Comparison of ENCODE assay signal across 11 cellular contexts in the genomic region with DNA sequence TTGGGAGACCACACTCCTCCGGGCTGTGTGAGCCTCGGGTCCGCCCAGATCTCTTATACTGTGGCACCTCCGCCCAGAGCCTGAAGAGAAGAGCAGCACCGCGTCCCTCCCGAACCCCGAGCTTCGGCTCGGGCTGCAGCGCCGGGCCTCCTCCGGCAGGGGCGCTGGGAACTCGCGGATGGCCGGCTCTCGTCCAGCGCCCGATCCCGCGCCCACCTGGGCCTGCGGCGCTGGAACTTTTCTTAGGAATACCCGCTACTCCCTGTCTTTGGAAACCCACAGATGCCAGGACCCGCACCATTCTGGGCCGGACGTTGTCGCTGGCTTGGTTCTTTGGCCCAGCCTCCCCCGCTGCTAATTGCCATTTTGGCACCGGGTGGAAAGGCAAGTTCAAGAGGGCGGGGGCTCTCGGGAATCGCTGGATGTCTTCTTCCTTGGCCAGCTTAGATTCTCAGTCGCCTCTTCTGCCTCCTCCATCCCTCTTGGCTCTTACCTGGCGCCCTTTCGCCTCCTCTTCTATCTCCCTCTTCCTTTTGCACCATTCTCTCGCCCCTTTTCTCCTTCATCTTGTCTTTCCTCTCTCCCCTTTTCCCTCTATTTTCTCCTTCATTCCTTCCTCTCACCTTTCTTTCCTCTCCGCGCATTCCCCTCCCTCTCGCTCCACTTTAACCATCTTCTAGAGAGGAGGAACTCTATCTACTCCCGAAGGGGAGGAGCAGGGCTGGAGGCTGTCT. TPM values are rescaled to one million over a fixed set of nuclear protein-coding genes. Genes with fewer than 3 reads are reported as not detected.
A peak's percentile ranks its signal among the peaks of the same experiment; 100 is the strongest.
DNase-seq lines count a peak whose midpoint lies in the region; ATAC-seq, FAIRE-seq and TF ChIP-seq lines count a peak whose summit lies in the region.
"Had no signal": no experiment of that assay in that cellular context is flagged by ENCODE, and none has a peak within 500 bp of the region (broad histone marks: within the 10 kb centered on the region; RNA-seq: fewer than 3 reads in every experiment).

No MANE protein-coding gene starts in this region.

- H3K27ac ChIP-seq in HUES6 (ENCODE audit: low read depth, low read length) (no peak overlapping the region), endodermal cell (ENCODE audit: low read depth, low read length) (no peak overlapping the region), ascending aorta (no peak overlapping the region)
- H3K27ac ChIP-seq: upper lobe of left lung had no signal

- no peaks in the 10 kb centered on the region for H3K9me3 Mint-ChIP-seq in endodermal cell
- H3K9me3 Mint-ChIP-seq in nephron progenitor cell: no peaks in the 10 kb centered on the region

- peak overlapping the region; percentile 64 for H3K4me3 Mint-ChIP-seq in endodermal cell
- H3K4me3 Mint-ChIP-seq in nephron progenitor cell: peak overlapping the region; percentile 75

- H3K36me3 Mint-ChIP-seq in endodermal cell (ENCODE audit: low read depth) (no peaks in the 10 kb centered on the region), nephron progenitor cell (ENCODE audit: low read depth) (no peaks in the 10 kb centered on the region)

- peaks cover 93% of the 10 kb centered on the region for H3K27me3 ChIP-seq in HUES6 (ENCODE audit: control insufficient read depth, insufficient read depth, low read length)
- H3K27me3 ChIP-seq in endodermal cell (ENCODE audit: control insufficient read depth, insufficient read depth, low read length, poor library complexity, severe bottlenecking): peaks cover 92% of the 10 kb centered on the region
- H3K27me3 ChIP-seq in ascending aorta: peaks cover 8% of the 10 kb centered on the region

- peak; percentile 66 for DNase-seq in ELF-1 (ENCODE audit: low read depth, low spot score)
- DNase-seq in endodermal cell: peak; percentile 91
- peak; percentile 79 for DNase-seq in nephron progenitor cell
- DNase-seq in GM12891 (ENCODE audit: insufficient read length, low spot score): no peak
- no peak for DNase-seq in ascending aorta (ENCODE audit: low spot score in 2 of 2)
- DNase-seq: effector CD4-positive, alpha-beta T cell had no signal

- peaks cover 5% of the 10 kb centered on the region; the same call in 1 of the 2 replicates for H3K4me1 ChIP-seq in HUES6 (ENCODE audit: control insufficient read depth, insufficient read depth, low read length)
- H3K4me1 ChIP-seq in endodermal cell (ENCODE audit: control insufficient read depth, insufficient read depth, low read length): no peaks in the 10 kb centered on the region
- H3K4me1 ChIP-seq in ascending aorta: no peaks in the 10 kb centered on the region

- no peaks in the 10 kb centered on the region for H3K9me3 ChIP-seq in HUES6 (ENCODE audit: control insufficient read depth, insufficient read depth, low read depth, low read length)
- H3K9me3 ChIP-seq in endodermal cell (ENCODE audit: control insufficient read depth, low read length): no peaks in the 10 kb centered on the region
- no peaks in the 10 kb centered on the region for H3K9me3 ChIP-seq in ascending aorta
- H3K9me3 ChIP-seq: upper lobe of left lung had no signal

- H3K36me3 ChIP-seq in HUES6 (ENCODE audit: control insufficient read depth, insufficient read depth, low read length) (no peaks in the 10 kb centered on the region), endodermal cell (ENCODE audit: control insufficient read depth, insufficient read depth, low read length) (no peaks in the 10 kb centered on the region), ascending aorta (no peaks in the 10 kb centered on the region)
- H3K36me3 ChIP-seq: upper lobe of left lung had no signal

- peak overlapping the region; percentile 76 for H3K4me3 ChIP-seq in HUES6 (ENCODE audit: low read depth, low read length)
- peak overlapping the region; percentile 79 for H3K4me3 ChIP-seq in endodermal cell (ENCODE audit: low read length)
- H3K4me3 ChIP-seq in ascending aorta: no peak overlapping the region
- H3K4me3 ChIP-seq: upper lobe of left lung had no signal

- no peak for FAIRE-seq in GM12891 (lab: Jason Lieb, UNC)
- FAIRE-seq: TTC549 had no signal

- H3K9ac ChIP-seq in HUES6 (ENCODE audit: low read length): no peak overlapping the region
- no peak overlapping the region for H3K9ac ChIP-seq in endodermal cell (ENCODE audit: extremely low read depth, low read length, poor library complexity, severe bottlenecking)

- H3K27me3 Mint-ChIP-seq in endodermal cell (ENCODE audit: insufficient read depth): peaks cover 89% of the 10 kb centered on the region
- H3K27me3 Mint-ChIP-seq in nephron progenitor cell (ENCODE audit: low read depth, poor library complexity): peaks cover 95% of the 10 kb centered on the region

- H3K4me1 Mint-ChIP-seq in endodermal cell (peaks cover 12% of the 10 kb centered on the region), nephron progenitor cell (peaks cover 16% of the 10 kb centered on the region)

- no peak for TF ChIP-seq POLR2A in GM12891 (IDR thresholded peaks at IDR 0.05; ENCODE audit: low read depth, low read length)

- no peak for ATAC-seq in GM19328 (IDR thresholded peaks at IDR 0.05; ENCODE audit: unreplicated experiment)
- ATAC-seq in GM21381 (IDR thresholded peaks at IDR 0.05; ENCODE audit: unreplicated experiment): no peak

- H3K27ac Mint-ChIP-seq in endodermal cell (no peak overlapping the region), nephron progenitor cell (no peak overlapping the region)

- TF ChIP-seq CTCF in endodermal cell (conservative IDR thresholded peaks at IDR 0.05) (peak; percentile 90), nephron progenitor cell (IDR thresholded peaks at IDR 0.05) (peak; percentile 87), ascending aorta (IDR thresholded peaks at IDR 0.05) (peak in 1 of 3 experiments; percentile 14)

- intact Hi-C loops in ascending aorta (cut with DNase I): no loop called here

- WGBS in endodermal cell (ENCODE audit: insufficient coverage in 1 of 2, insufficient read length in 1 of 2), 2 experiments: 1 to 2% methylated on average over 16 to 42 of the region's 42 CpGs

TF ChIP-seq in GM12891, 5 proteins besides CTCF, POLR2A, EP300 and RAD21:
- TF ChIP-seq SPI1 (IDR thresholded peaks at IDR 0.05; ENCODE audit: low read depth, low read length) (no peak), TAF1 (IDR thresholded peaks at IDR 0.05; ENCODE audit: low read depth, low read length) (no peak), POU2F2 (IDR thresholded peaks at IDR 0.05; ENCODE audit: low read depth, low read length) (no peak), PAX5 (IDR thresholded peaks at IDR 0.05; ENCODE audit: insufficient read depth, low read length, severe bottlenecking) (no peak), POLR2AphosphoS5 (IDR thresholded peaks at IDR 0.05; ENCODE audit: low read depth, low read length) (no peak)

RNA-seq across cellular contexts. Expression of gene SORCS3, which starts 2.1 kb away (rescaled TPM):
- total RNA-seq in endodermal cell (under 1 TPM in 1 of 2 donors, not detected in 1; 0.68 TPM), ascending aorta (not detected)
- polyA plus RNA-seq in endodermal cell (2013, experiment 1 of 2): 0.50 TPM
- 0.46 TPM for polyA plus RNA-seq in endodermal cell (2013, experiment 2 of 2)
- polyA plus RNA-seq in GM12891 (2012; ENCODE audit: low read depth, missing spikeins): not detected
- total RNA-seq: upper lobe of left lung had no signal

Comparison
In these comparisons a context has a peak if more than half of its experiments do, and no peak if none do; other contexts are left out.
1. DNase-seq: peak in ELF-1 (single experiment), endodermal cell (single experiment) and nephron progenitor cell (single experiment); none in GM12891 (single experiment) and ascending aorta (0 of 2).
2. H3K4me3 ChIP-seq: peak in HUES6 (single experiment) and endodermal cell (single experiment); none in ascending aorta (0 of 2).